9 cellular contexts compared by ENCODE assay signal in genomic region chr10:90650858-90651257, GRCh38.
"Had no signal": no experiment of that assay in that cellular context is flagged by ENCODE, and none has a peak within 500 bp of the region (broad histone marks: within the 10 kb centered on the region; RNA-seq: fewer than 3 reads in every experiment).

No MANE protein-coding gene starts in this region.

- H3K4me1 ChIP-seq: HAP-1 had no signal

- ATAC-seq: GM23338, HCT116 had no signal

- H3K4me3 Mint-ChIP-seq: GM23338, H9, HFFc6 had no signal

- DNase-seq: GM23248, GOT3, H7, H9, HCEC 1CT, HFFc6 had no signal

- H3K27ac Mint-ChIP-seq: GM23338, H9, HFFc6 had no signal

- H3K9ac ChIP-seq: GM23248 had no signal

- H3K9me3 ChIP-seq: HAP-1 had no signal

- H3K4me1 Mint-ChIP-seq: GM23338 had no signal

- H3K27ac ChIP-seq: GM23248 had no signal

- H3K36me3 ChIP-seq: HAP-1 had no signal

- H2AFZ ChIP-seq: GM23248, GM23338 had no signal

- H3K9me3 Mint-ChIP-seq: GM23338 had no signal

- H3K4me3 ChIP-seq: GM23248, GM23338, HAP-1 had no signal

- H3K4me2 ChIP-seq: GM23338 had no signal
